In genomic region chr9:35616681-35617459, GRCh38 we compare ENCODE assay signal across 8 cellular contexts. TPM values are rescaled to one million over a fixed set of nuclear protein-coding genes. Genes with fewer than 3 reads are reported as not detected.
DNase-seq lines count a peak whose midpoint lies in the region; ATAC-seq, FAIRE-seq and TF ChIP-seq lines count a peak whose summit lies in the region.

No MANE protein-coding gene starts in this region.

- H3K4me3 ChIP-seq in GM12878 (peak overlapping the region; percentile 72), iPS-20b (ENCODE audit: low read length) (peak overlapping the region; percentile 84)

- peak; percentile 86 for FAIRE-seq in GM12878 (lab: Jason Lieb, UNC)

- H3K9ac ChIP-seq in GM12878 (ENCODE audit: control insufficient read depth, insufficient read depth, low read length) (peak overlapping the region; percentile 64), iPS-20b (ENCODE audit: low read depth, low read length) (peak overlapping the region; percentile 79)

- H3K9me3 Mint-ChIP-seq in T-helper 1 cell treated with Interleukin-12 subunit alpha and Interleukin-12 subunit beta and Interleukin-4 antibody, amounts not matched to agents 30 μg/mL and 1 μg/mL, for 36 hours, result no peaks in the 10 kb centered on the region

- H3K27me3 Mint-ChIP-seq in T-helper 1 cell treated with Interleukin-12 subunit alpha and Interleukin-12 subunit beta and Interleukin-4 antibody, amounts not matched to agents 30 μg/mL and 1 μg/mL, for 36 hours (ENCODE audit: low read depth), result peaks cover 11% of the 10 kb centered on the region

- peak; percentile 36 for DNase-seq in DMS79 (lab: John Stamatoyannopoulos, UW)
- DNase-seq in GM12878 (ENCODE audit: low read depth, low spot score), result no peak
- peak; percentile 55 for DNase-seq in stimulated activated CD4-positive, alpha-beta T cell treated with anti-CD3 and anti-CD28 coated beads, Interleukin-12 subunit alpha, Interleukin-12 subunit beta, amount 100 ng/mL, for 4 hours

- SMC1A ChIA-PET in GM12878 (lab: Charles Lee; ENCODE audit: uncharacterized antibody, unreplicated experiment), result interaction anchor here (1.1 to 2.1 kb wide), 5 partner anchors 11 to 114 kb away, joined by 3 to 8 read pairs (median 5); no protein-coding TSS in a partner anchor

- H3K27ac Mint-ChIP-seq in T-helper 1 cell treated with Interleukin-12 subunit alpha and Interleukin-12 subunit beta and Interleukin-4 antibody, amounts not matched to agents 30 μg/mL and 1 μg/mL, for 36 hours, result peak overlapping the region; percentile 84

- no peaks in the 10 kb centered on the region for H3K36me3 ChIP-seq in GM12878 (ENCODE audit: control insufficient read depth in 2 of 2, insufficient read depth in 2 of 2, low read length in 1 of 2)
- H3K36me3 ChIP-seq in iPS-20b (ENCODE audit: insufficient read depth, low read depth, low read length), result no peaks in the 10 kb centered on the region

- no peaks in the 10 kb centered on the region for H4K20me1 ChIP-seq in GM12878 (ENCODE audit: control insufficient read depth, insufficient read depth)

- H3K36me3 Mint-ChIP-seq in T-helper 1 cell treated with Interleukin-12 subunit alpha and Interleukin-12 subunit beta and Interleukin-4 antibody, amounts not matched to agents 30 μg/mL and 1 μg/mL, for 36 hours (ENCODE audit: low read depth), result no peaks in the 10 kb centered on the region

- H3K4me2 ChIP-seq in GM12878 (ENCODE audit: control insufficient read depth, insufficient read depth), result peak overlapping the region; percentile 92

- ATAC-seq in HG02588 (IDR thresholded peaks at IDR 0.05; ENCODE audit: unreplicated experiment), result peak; percentile 40
- ATAC-seq in GM12878, result peak; percentile 71
- ATAC-seq in HG03521 (IDR thresholded peaks at IDR 0.05; ENCODE audit: unreplicated experiment), result no peak
- ATAC-seq in HG03432 (IDR thresholded peaks at IDR 0.05; ENCODE audit: unreplicated experiment), result no peak

- no peaks in the 10 kb centered on the region; a peak in 1 of 4 replicates for H3K27me3 ChIP-seq in GM12878 (replicated peaks in 1 of 2; ENCODE audit: control insufficient read depth in 2 of 2, insufficient read depth in 2 of 2, low read length in 1 of 2)
- peaks cover 56% of the 10 kb centered on the region for H3K27me3 ChIP-seq in iPS-20b (ENCODE audit: insufficient read depth, low read length)

- POLR2A ChIA-PET in GM12878 (lab: Charles Lee), result interaction anchor here (0.9 to 6.6 kb wide), 9 partner anchors 11 to 198 kb away, joined by 3 to 85 read pairs (median 4); partner anchors contain the start of genes CCDC107, CREB3, HINT2 and RMRP

- RAD21 ChIA-PET in GM12878 (lab: Charles Lee; ENCODE audit: unreplicated experiment), result interaction anchor here (0.8 to 3.5 kb wide), 8 partner anchors 16 to 115 kb away, joined by 3 to 14 read pairs (median 4); partner anchors contain the start of genes ARHGEF39, CCDC107, CREB3 and RMRP

- peak overlapping the region; percentile 88 for H2AFZ ChIP-seq in GM12878 (ENCODE audit: control insufficient read depth, low read depth, low read length)

- H3K4me1 ChIP-seq in GM12878 (ENCODE audit: control insufficient read depth, insufficient read depth, low read length) (peaks cover 44% of the 10 kb centered on the region), iPS-20b (ENCODE audit: insufficient read depth, low read length) (peaks cover 3% of the 10 kb centered on the region; the same call in 1 of the 2 replicates)

- H3K4me1 Mint-ChIP-seq in T-helper 1 cell treated with Interleukin-12 subunit alpha and Interleukin-12 subunit beta and Interleukin-4 antibody, amounts not matched to agents 30 μg/mL and 1 μg/mL, for 36 hours (ENCODE audit: low read depth), result peaks cover 47% of the 10 kb centered on the region

- H3K9me3 ChIP-seq in GM12878 (replicated peaks; ENCODE audit: control insufficient read depth, insufficient read depth, low read length), result no peaks in the 10 kb centered on the region
- no peaks in the 10 kb centered on the region for H3K9me3 ChIP-seq in iPS-20b (ENCODE audit: insufficient read depth, low read depth, low read length)

- H3K27ac ChIP-seq in GM12878 (ENCODE audit: control insufficient read depth, insufficient read depth) (peak overlapping the region; percentile 57), iPS-20b (ENCODE audit: low read length) (no peak overlapping the region)

- TF ChIP-seq CTCF in GM12878 (IDR thresholded peaks at IDR 0.05 in 2 of 3, conservative IDR thresholded peaks at IDR 0.05 in 1 of 3; ENCODE audit: control insufficient read depth in 2 of 3, extremely low read depth in 1 of 3, insufficient read depth in 1 of 3, low read depth in 3 of 3, low read length in 3 of 3), result peak; percentile 21 to 37 (median 34); a peak in 4 of 6 replicates

- TF ChIP-seq RAD21 in GM12878 (IDR thresholded peaks at IDR 0.05; ENCODE audit: insufficient read depth, low read depth, low read length), result 0 out of 2 replicates have a peak, but pooled peaks have one; percentile 31

- peak overlapping the region; percentile 77 for H3K4me3 Mint-ChIP-seq in T-helper 1 cell treated with Interleukin-12 subunit alpha and Interleukin-12 subunit beta and Interleukin-4 antibody, amounts not matched to agents 30 μg/mL and 1 μg/mL, for 36 hours

- peak; percentile 80 for TF ChIP-seq POLR2A in GM12878 (IDR thresholded peaks at IDR 0.05; ENCODE audit: low read depth, low read length)

- WGBS in GM12878 (ENCODE audit: insufficient coverage, insufficient replicate concordance, low lambda C conversion rate, missing lambda C conversion rate), result 10% methylated on average over 50 of the region's 51 CpGs

- intact Hi-C loops in GM12878 (cut with micrococcal nuclease; ENCODE audit: unreplicated experiment), result no loop called here

- BruUV-seq in GM12878 (replicated peaks; lab: Mats Ljungman, UMichigan), result no TSS peak

- CTCF ChIA-PET in GM12878 (lab: Yijun Ruan, JAX), result interaction anchor here (0.8 to 9.0 kb wide), 13 partner anchors 11 to 116 kb away, joined by 3 to 101 read pairs (median 4); partner anchors contain the start of genes CCDC107, CREB3, RMRP and SIT1

- in situ Hi-C loops in GM12878 (cut with MboI), result no loop called here

- H3K79me2 ChIP-seq in GM12878 (ENCODE audit: control insufficient read depth, insufficient read depth, low read length), result no peaks in the 10 kb centered on the region; the same call in 1 of the 2 replicates

- TF ChIP-seq EP300 in GM12878 (IDR thresholded peaks at IDR 0.05; ENCODE audit: borderline replicate concordance in 1 of 2, control insufficient read depth in 1 of 2, low read depth in 2 of 2, low read length in 2 of 2), result no peak

RNA-seq across cellular contexts. Expression of gene CD72, which starts 1.3 kb away (rescaled TPM):
- 13.9 and 16.8 TPM in 2 replicates for total RNA-seq in GM12878 (2013; cell fraction: nucleolus; rRNA removed)
- total RNA-seq in GM12878 (2014; rRNA removed), result 12.2 and 14.2 TPM in 2 replicates
- 5.8 and 7.0 TPM in 2 replicates for total RNA-seq in GM12878 (2014; rRNA removed; fragmentation: Illumina TruSeq; extraction: Trizol)
- 8.9 and 9.0 TPM in 2 replicates for total RNA-seq in GM12878 (2021)
- 12.2 TPM for polyA plus RNA-seq in GM12878 (2011; ENCODE audit: low read depth)
- polyA plus RNA-seq in GM12878 (2011; rRNA removed), result 3.0 and 3.1 TPM in 2 replicates
- polyA plus RNA-seq in GM12878 (2011; cell fraction: cytosol; rRNA removed), result 2.3 and 2.9 TPM in 2 replicates
- polyA plus RNA-seq in GM12878 (2011; cell fraction: nucleus; rRNA removed), result 12.6 and 15.4 TPM in 2 replicates
- polyA plus RNA-seq in GM12878 (2012), result 10.2 and 16.4 TPM in 2 replicates
- polyA plus RNA-seq in GM12878 (2014; fragmentation: Illumina TruSeq; extraction: Trizol), result 6.6 and 8.4 TPM in 2 replicates
- polyA plus RNA-seq in GM12878 (2014; fragmentation: Nextera tagmentation; extraction: Ambion mirVana), result 1 to 10 TPM; 2.1 to 2.3 TPM
- 8.9 and 12.0 TPM in 2 replicates for polyA plus RNA-seq in GM12878 (2014; rRNA removed)
- polyA plus RNA-seq in GM12878 (2016; fragmentation: Nextera tagmentation; extraction: Ambion mirVana), result 1 to 10 TPM; 2.8 to 2.9 TPM
- 2.6 and 6.9 TPM in 2 replicates for polyA minus RNA-seq in GM12878 (2011; rRNA and poly(A)+ RNA removed)
- polyA minus RNA-seq in GM12878 (2011; cell fraction: cytosol; rRNA and poly(A)+ RNA removed), result 0.80 TPM in 1 of 2 replicates, not detected in the other
- 5.7 and 6.7 TPM in 2 replicates for polyA minus RNA-seq in GM12878 (2011; cell fraction: nucleus; rRNA and poly(A)+ RNA removed)

RNA-seq across cellular contexts. Expression of gene TESK1, which starts 11.8 kb away (rescaled TPM):
- total RNA-seq in GM12878 (2013; cell fraction: nucleolus; rRNA removed), result 11.7 and 19.4 TPM in 2 replicates
- total RNA-seq in GM12878 (2014; rRNA removed), result 7.9 and 8.2 TPM in 2 replicates
- 4.6 and 4.9 TPM in 2 replicates for total RNA-seq in GM12878 (2014; rRNA removed; fragmentation: Illumina TruSeq; extraction: Trizol)
- total RNA-seq in GM12878 (2021), result 19.1 and 19.5 TPM in 2 replicates
- 10.4 TPM for polyA plus RNA-seq in GM12878 (2011; ENCODE audit: low read depth)
- 7.2 and 9.9 TPM in 2 replicates for polyA plus RNA-seq in GM12878 (2011; rRNA removed)
- polyA plus RNA-seq in GM12878 (2011; cell fraction: cytosol; rRNA removed), result 13.1 and 13.2 TPM in 2 replicates
- polyA plus RNA-seq in GM12878 (2011; cell fraction: nucleus; rRNA removed), result 48.8 and 64.5 TPM in 2 replicates
- 14.4 and 28.1 TPM in 2 replicates for polyA plus RNA-seq in GM12878 (2012)
- polyA plus RNA-seq in GM12878 (2014; fragmentation: Illumina TruSeq; extraction: Trizol), result 6.1 and 9.1 TPM in 2 replicates
- under 1 TPM in 1 of 2 experiments, not detected in 1; 0.16 TPM for polyA plus RNA-seq in GM12878 (2014; fragmentation: Nextera tagmentation; extraction: Ambion mirVana)
- polyA plus RNA-seq in GM12878 (2014; rRNA removed), result 13.0 and 14.3 TPM in 2 replicates
- 1 to 10 TPM in 1 of 2 experiments, under 1 TPM in 1; 0.88 to 2.9 TPM for polyA plus RNA-seq in GM12878 (2016; fragmentation: Nextera tagmentation; extraction: Ambion mirVana)
- polyA minus RNA-seq in GM12878 (2011; rRNA and poly(A)+ RNA removed), result 12.7 and 12.9 TPM in 2 replicates
- 5.1 and 7.7 TPM in 2 replicates for polyA minus RNA-seq in GM12878 (2011; cell fraction: cytosol; rRNA and poly(A)+ RNA removed)
- polyA minus RNA-seq in GM12878 (2011; cell fraction: nucleus; rRNA and poly(A)+ RNA removed), result 14.7 and 30.0 TPM in 2 replicates

RNA-seq across cellular contexts. Expression of gene SIT1, which starts 33.9 kb away (rescaled TPM):
- 31.5 and 33.0 TPM in 2 replicates for total RNA-seq in GM12878 (2013; cell fraction: nucleolus; rRNA removed)
- 115 and 119 TPM in 2 replicates for total RNA-seq in GM12878 (2014; rRNA removed)
- total RNA-seq in GM12878 (2014; rRNA removed; fragmentation: Illumina TruSeq; extraction: Trizol), result 55.0 and 55.6 TPM in 2 replicates
- 83.3 and 84.9 TPM in 2 replicates for total RNA-seq in GM12878 (2021)
- 38.2 TPM for polyA plus RNA-seq in GM12878 (2011; ENCODE audit: low read depth)
- 20.1 and 29.1 TPM in 2 replicates for polyA plus RNA-seq in GM12878 (2011; rRNA removed)
- polyA plus RNA-seq in GM12878 (2011; cell fraction: cytosol; rRNA removed), result 42.7 and 45.9 TPM in 2 replicates
- 16.1 and 23.4 TPM in 2 replicates for polyA plus RNA-seq in GM12878 (2011; cell fraction: nucleus; rRNA removed)
- polyA plus RNA-seq in GM12878 (2012), result 88.6 and 91.7 TPM in 2 replicates
- polyA plus RNA-seq in GM12878 (2014; fragmentation: Illumina TruSeq; extraction: Trizol), result 26.3 and 44.9 TPM in 2 replicates
- 10 to 100 TPM in 1 of 2 experiments, under 1 TPM in 1; 0.97 to 12.1 TPM for polyA plus RNA-seq in GM12878 (2014; fragmentation: Nextera tagmentation; extraction: Ambion mirVana)
- 137 and 147 TPM in 2 replicates for polyA plus RNA-seq in GM12878 (2014; rRNA removed)
- polyA plus RNA-seq in GM12878 (2016; fragmentation: Nextera tagmentation; extraction: Ambion mirVana), result 10 to 100 TPM; 63.8 to 77.8 TPM
- 5.4 and 16.1 TPM in 2 replicates for polyA minus RNA-seq in GM12878 (2011; rRNA and poly(A)+ RNA removed)
- polyA minus RNA-seq in GM12878 (2011; cell fraction: cytosol; rRNA and poly(A)+ RNA removed), result 3.6 and 8.9 TPM in 2 replicates
- 4.1 and 5.0 TPM in 2 replicates for polyA minus RNA-seq in GM12878 (2011; cell fraction: nucleus; rRNA and poly(A)+ RNA removed)

RNA-seq across cellular contexts. Expression of gene RMRP, which starts 40.9 kb away (rescaled TPM):
- 15,728 and 37,247 TPM in 2 replicates for total RNA-seq in GM12878 (2013; cell fraction: nucleolus; rRNA removed)
- total RNA-seq in GM12878 (2014; rRNA removed), result 34,892 and 42,450 TPM in 2 replicates
- total RNA-seq in GM12878 (2014; rRNA removed; fragmentation: Illumina TruSeq; extraction: Trizol), result 6,746 and 12,076 TPM in 2 replicates
- total RNA-seq in GM12878 (2021), result 18,533 and 18,901 TPM in 2 replicates
- polyA plus RNA-seq in GM12878 (2011; ENCODE audit: low read depth), result not detected
- polyA plus RNA-seq in GM12878 (2011; rRNA removed), result 3.8 and 12.0 TPM in 2 replicates
- polyA plus RNA-seq in GM12878 (2011; cell fraction: cytosol; rRNA removed), result 152 TPM in 1 of 2 replicates, not detected in the other
- polyA plus RNA-seq in GM12878 (2011; cell fraction: nucleus; rRNA removed), result 4,598 and 4,771 TPM in 2 replicates
- polyA plus RNA-seq in GM12878 (2012), result 62.9 TPM in 1 of 2 replicates, not detected in the other
- polyA plus RNA-seq in GM12878 (2014; fragmentation: Illumina TruSeq; extraction: Trizol), result not detected in 2 replicates
- polyA plus RNA-seq in GM12878 (2014; fragmentation: Nextera tagmentation; extraction: Ambion mirVana), result not detected
- polyA plus RNA-seq in GM12878 (2014; rRNA removed), result 760 and 1,065 TPM in 2 replicates
- polyA plus RNA-seq in GM12878 (2016; fragmentation: Nextera tagmentation; extraction: Ambion mirVana), result 10 to 100 TPM in 1 of 2 experiments, not detected in 1; 13.3 TPM
- polyA minus RNA-seq in GM12878 (2011; rRNA and poly(A)+ RNA removed), result 9,902 and 51,214 TPM in 2 replicates
- 10,750 and 21,317 TPM in 2 replicates for polyA minus RNA-seq in GM12878 (2011; cell fraction: cytosol; rRNA and poly(A)+ RNA removed)
- 140,969 and 152,974 TPM in 2 replicates for polyA minus RNA-seq in GM12878 (2011; cell fraction: nucleus; rRNA and poly(A)+ RNA removed)

RNA-seq across cellular contexts. Expression of gene CCDC107, which starts 41.2 kb away (rescaled TPM):
- 6.3 and 7.0 TPM in 2 replicates for total RNA-seq in GM12878 (2013; cell fraction: nucleolus; rRNA removed)
- total RNA-seq in GM12878 (2014; rRNA removed) (9.4 and 13.2 TPM in 2 replicates), GM12878 (2014; rRNA removed; fragmentation: Illumina TruSeq; extraction: Trizol) (6.2 and 6.3 TPM in 2 replicates), GM12878 (2021) (10.6 and 11.8 TPM in 2 replicates)
- 4.9 TPM for polyA plus RNA-seq in GM12878 (2011; ENCODE audit: low read depth)
- polyA plus RNA-seq in GM12878 (2011; rRNA removed) (8.6 and 10.5 TPM in 2 replicates), GM12878 (2014; fragmentation: Illumina TruSeq; extraction: Trizol) (5.9 and 6.7 TPM in 2 replicates), GM12878 (2014; fragmentation: Nextera tagmentation; extraction: Ambion mirVana) (under 1 TPM; 0.19 to 0.90 TPM), GM12878 (2014; rRNA removed) (14.3 and 16.0 TPM in 2 replicates), GM12878 (2016; fragmentation: Nextera tagmentation; extraction: Ambion mirVana) (10 to 100 TPM; 15.6 to 18.3 TPM)
- polyA plus RNA-seq in GM12878 (2011; cell fraction: cytosol; rRNA removed), result 8.7 and 13.0 TPM in 2 replicates
- polyA plus RNA-seq in GM12878 (2011; cell fraction: nucleus; rRNA removed), result 9.3 and 11.8 TPM in 2 replicates
- 11.4 and 12.6 TPM in 2 replicates for polyA plus RNA-seq in GM12878 (2012)
- 3.4 and 6.7 TPM in 2 replicates for polyA minus RNA-seq in GM12878 (2011; rRNA and poly(A)+ RNA removed)
- 2.3 and 3.1 TPM in 2 replicates for polyA minus RNA-seq in GM12878 (2011; cell fraction: cytosol; rRNA and poly(A)+ RNA removed)
- polyA minus RNA-seq in GM12878 (2011; cell fraction: nucleus; rRNA and poly(A)+ RNA removed), result 2.8 and 4.1 TPM in 2 replicates

Comparison
In these comparisons a context has a peak if more than half of its experiments do, and no peak if none do; other contexts are left out.
1. ATAC-seq: peak in HG02588 (single experiment) and GM12878 (single experiment); none in HG03521 (single experiment) and HG03432 (single experiment).